Comparison of ENCODE assay signal across 22 cellular contexts in the genomic region with DNA sequence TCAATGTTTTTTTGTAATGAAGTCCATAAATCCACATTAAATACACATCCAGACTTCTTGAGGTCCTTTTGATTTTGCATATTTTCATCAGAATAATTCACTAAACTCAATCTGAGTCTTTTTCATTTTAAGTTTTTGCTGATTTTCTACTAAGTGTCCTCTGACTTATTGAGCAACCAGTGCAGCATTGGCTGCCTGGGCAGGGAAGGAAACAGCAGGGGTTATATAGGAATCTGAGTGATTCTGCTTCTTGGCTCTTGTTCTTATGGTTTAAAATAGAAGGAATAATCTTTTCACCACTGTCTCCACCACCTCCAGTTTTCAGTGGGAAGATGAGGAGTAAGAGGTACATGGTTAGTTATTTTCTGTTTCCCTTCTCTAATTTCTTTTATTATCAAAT.
"Had no signal": no experiment of that assay in that cellular context is flagged by ENCODE, and none has a peak within 500 bp of the region (broad histone marks: within the 10 kb centered on the region; RNA-seq: fewer than 3 reads in every experiment).

No MANE protein-coding gene starts in this region.

- H3K4me3 Mint-ChIP-seq: activated CD4-positive, alpha-beta memory T cell treated with anti-CD3 and anti-CD28 coated beads, Interleukin-2, amount 10 ng/mL, durations not matched to agents 7 days and 5 days; activated CD4-positive, alpha-beta T cell treated with anti-CD3 and anti-CD28 coated beads for 36 hours; activated naive CD8-positive, alpha-beta T cell; activated T-cell treated with anti-CD3 and anti-CD28 coated beads, Interleukin-2, amount 50 U/mL, for 72 hours; endodermal cell; nephron; stimulated activated naive CD8-positive, alpha-beta T cell treated with anti-CD3 and anti-CD28 coated beads, Interleukin-15, Interleukin-2, amounts not matched to agents 100 ng/mL and 50 ng/mL, for 24 hours; type B pancreatic cell had no signal

- H3K4me3 ChIP-seq: cardiac muscle cell, dorsolateral prefrontal cortex, gastroesophageal sphincter, heart right ventricle, lower lobe of right lung, suprapubic skin had no signal

- ATAC-seq: activated CD4-positive, alpha-beta T cell treated with anti-CD3 and anti-CD28 coated beads for 36 hours; activated T-cell treated with anti-CD3 and anti-CD28 coated beads, Interleukin-2, amount 50 U/mL, for 72 hours; gastroesophageal sphincter; heart right ventricle; left colon; lower lobe of right lung; SK-N-SH treated with all-trans-retinoic acid at 6 μM for 48 hours had no signal

- H3K36me3 Mint-ChIP-seq: activated naive CD8-positive, alpha-beta T cell; type B pancreatic cell had no signal

- H3K27me3 Mint-ChIP-seq: activated CD4-positive, alpha-beta memory T cell treated with anti-CD3 and anti-CD28 coated beads, Interleukin-2, amount 10 ng/mL, durations not matched to agents 7 days and 5 days; activated CD4-positive, alpha-beta T cell treated with anti-CD3 and anti-CD28 coated beads for 36 hours; type B pancreatic cell had no signal

- H3K36me3 ChIP-seq: cardiac muscle cell, gastroesophageal sphincter, heart right ventricle, lower lobe of right lung, suprapubic skin had no signal

- H3K27me3 ChIP-seq: cardiac muscle cell, dorsolateral prefrontal cortex, gastroesophageal sphincter, heart right ventricle, suprapubic skin had no signal

- H3K9me3 ChIP-seq: gastroesophageal sphincter, heart right ventricle, lower lobe of right lung, suprapubic skin had no signal

- H3K4me1 Mint-ChIP-seq: activated CD4-positive, alpha-beta memory T cell treated with anti-CD3 and anti-CD28 coated beads, Interleukin-2, amount 10 ng/mL, durations not matched to agents 7 days and 5 days; activated CD4-positive, alpha-beta T cell treated with anti-CD3 and anti-CD28 coated beads for 36 hours had no signal

- H3K9me3 Mint-ChIP-seq: activated CD4-positive, alpha-beta memory T cell treated with anti-CD3 and anti-CD28 coated beads, Interleukin-2, amount 10 ng/mL, durations not matched to agents 7 days and 5 days; activated T-cell treated with anti-CD3 and anti-CD28 coated beads, Interleukin-2, amount 50 U/mL, for 72 hours; nephron; stimulated activated naive CD8-positive, alpha-beta T cell treated with anti-CD3 and anti-CD28 coated beads, Interleukin-15, Interleukin-2, amounts not matched to agents 100 ng/mL and 50 ng/mL, for 24 hours; type B pancreatic cell had no signal

- DNase-seq: activated CD4-positive, alpha-beta memory T cell treated with anti-CD3 and anti-CD28 coated beads, Interleukin-2, amount 10 ng/mL, durations not matched to agents 7 days and 5 days; activated CD4-positive, alpha-beta T cell treated with anti-CD3 and anti-CD28 coated beads for 36 hours; activated gamma-delta T cell treated with Interleukin-2 at 50 U/mL for 16 hours; activated T-cell treated with anti-CD3 and anti-CD28 coated beads, Interleukin-2, amount 50 U/mL, for 72 hours; dorsolateral prefrontal cortex; endodermal cell; erythroblast; heart right ventricle; left colon; lower lobe of right lung; occipital lobe; stimulated activated CD4-positive, alpha-beta T cell treated with anti-CD3 and anti-CD28 coated beads, Interleukin-15, amount 100 ng/mL, for 24 hours; stimulated activated CD4-positive, alpha-beta T cell treated with anti-CD3 and anti-CD28 coated beads, Interleukin-4, amount 100 ng/mL, for 1 hour; WERI-Rb-1 had no signal

- H3K27ac Mint-ChIP-seq: activated CD4-positive, alpha-beta memory T cell treated with anti-CD3 and anti-CD28 coated beads, Interleukin-2, amount 10 ng/mL, durations not matched to agents 7 days and 5 days; activated CD4-positive, alpha-beta T cell treated with anti-CD3 and anti-CD28 coated beads for 36 hours; activated naive CD8-positive, alpha-beta T cell; activated T-cell treated with anti-CD3 and anti-CD28 coated beads, Interleukin-2, amount 50 U/mL, for 72 hours; endodermal cell; nephron; stimulated activated naive CD8-positive, alpha-beta T cell treated with anti-CD3 and anti-CD28 coated beads, Interleukin-15, Interleukin-2, amounts not matched to agents 100 ng/mL and 50 ng/mL, for 24 hours; type B pancreatic cell had no signal
